12 cellular contexts compared by ENCODE assay signal in genomic region chr7:38052786-38053185, GRCh38.
"Had no signal": no experiment of that assay in that cellular context is flagged by ENCODE, and none has a peak within 500 bp of the region (broad histone marks: within the 10 kb centered on the region; RNA-seq: fewer than 3 reads in every experiment).

No MANE protein-coding gene starts in this region.

- DNase-seq: activated CD4-positive, alpha-beta T cell treated with anti-CD3 and anti-CD28 coated beads, Interleukin-2, amount 50 U/mL, for 1 hour; activated CD4-positive, CD25-positive, alpha-beta regulatory T cell treated with anti-CD3 and anti-CD28 coated beads, Interleukin-2, amount 50 U/mL, for 72 hours; activated CD8-positive, alpha-beta memory T cell treated with anti-CD3 and anti-CD28 coated beads, Interleukin-2, amount 50 U/mL, for 4 hours; activated effector memory CD4-positive, alpha-beta T cell treated with Interleukin-2 at 50 U/mL for 16 hours; activated naive CD4-positive, alpha-beta T cell treated with anti-CD3 and anti-CD28 coated beads, Interleukin-2, amount 50 U/mL, for 16 hours; activated T-cell treated with anti-CD3 and anti-CD28 coated beads, Interleukin-2, amount 50 U/mL, for 48 hours; effector CD4-positive, alpha-beta T cell; foreskin fibroblast; left ventricle myocardium superior; naive B cell; stimulated activated CD4-positive, alpha-beta T cell treated with anti-CD3 and anti-CD28 coated beads, Interleukin-2, amount 100 ng/mL, for 24 hours; stimulated activated naive CD4-positive, alpha-beta T cell treated with Interleukin-2 at 50 U/mL for 16 hours had no signal
